Comparison of ENCODE assay signal across 16 cellular contexts in the genomic region with DNA sequence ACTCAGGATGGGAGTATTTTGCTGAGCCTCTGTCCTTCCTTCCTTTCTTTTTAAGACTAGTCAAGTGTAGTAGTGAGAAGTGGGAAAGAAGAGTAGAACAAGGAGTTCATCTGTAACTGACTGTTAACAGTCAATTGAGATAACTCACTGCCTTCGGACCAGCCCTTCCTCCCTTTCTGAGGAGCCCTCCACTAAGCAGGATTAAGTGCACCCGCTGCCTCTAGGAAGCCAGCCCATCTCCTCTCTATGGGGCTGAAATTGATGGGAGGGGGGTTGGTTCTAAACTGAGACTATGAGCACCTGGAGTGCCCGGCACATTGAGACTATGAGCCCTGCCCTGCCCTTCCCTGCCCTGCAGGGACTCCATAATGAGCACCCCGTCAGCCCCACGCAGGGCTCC.
"Had no signal": no experiment of that assay in that cellular context is flagged by ENCODE, and none has a peak within 500 bp of the region (broad histone marks: within the 10 kb centered on the region; RNA-seq: fewer than 3 reads in every experiment).

No MANE protein-coding gene starts in this region.

- H3K9me3 Mint-ChIP-seq: activated CD4-positive, alpha-beta memory T cell treated with anti-CD3 and anti-CD28 coated beads, Interleukin-2, amount 10 ng/mL, durations not matched to agents 7 days and 5 days; activated naive CD8-positive, alpha-beta T cell treated with anti-CD3 and anti-CD28 coated beads for 36 hours; central memory CD8-positive, alpha-beta T cell had no signal

- H3K27me3 ChIP-seq: pancreas had no signal

- H3K27me3 Mint-ChIP-seq: activated naive CD8-positive, alpha-beta T cell treated with anti-CD3 and anti-CD28 coated beads for 36 hours had no signal

- FAIRE-seq: endothelial cell of umbilical vein, pancreas had no signal

- H3K36me3 Mint-ChIP-seq: activated naive CD8-positive, alpha-beta T cell treated with anti-CD3 and anti-CD28 coated beads for 36 hours; brain had no signal

- DNase-seq: activated CD4-positive, alpha-beta memory T cell treated with anti-CD3 and anti-CD28 coated beads, Interleukin-2, amount 10 ng/mL, durations not matched to agents 7 days and 5 days; activated CD4-positive, alpha-beta T cell treated with anti-CD3 and anti-CD28 coated beads for 4 hours; activated gamma-delta T cell; activated naive CD8-positive, alpha-beta T cell treated with anti-CD3 and anti-CD28 coated beads for 36 hours; activated T-cell treated with anti-CD3 and anti-CD28 coated beads, Interleukin-2, amount 50 U/mL, for 48 hours; amygdala; foreskin fibroblast; midbrain; pancreas; stimulated activated CD4-positive, alpha-beta T cell treated with anti-CD3 and anti-CD28 coated beads, Interleukin-1b, Interleukin-23, amount 100 ng/mL, for 48 hours; T-helper 1 cell had no signal

- H3K27ac Mint-ChIP-seq: activated CD4-positive, alpha-beta memory T cell treated with anti-CD3 and anti-CD28 coated beads, Interleukin-2, amount 10 ng/mL, durations not matched to agents 7 days and 5 days; activated naive CD8-positive, alpha-beta T cell treated with anti-CD3 and anti-CD28 coated beads for 36 hours had no signal

- H3K27ac ChIP-seq: coronary artery, pancreas had no signal

- H3K9me3 ChIP-seq: pancreas had no signal

- ATAC-seq: pancreas had no signal

- H3K4me3 ChIP-seq: coronary artery, lung, pancreas had no signal

- H3K4me3 Mint-ChIP-seq: activated CD4-positive, alpha-beta memory T cell treated with anti-CD3 and anti-CD28 coated beads, Interleukin-2, amount 10 ng/mL, durations not matched to agents 7 days and 5 days; activated naive CD8-positive, alpha-beta T cell treated with anti-CD3 and anti-CD28 coated beads for 36 hours; brain; central memory CD8-positive, alpha-beta T cell had no signal

- H3K36me3 ChIP-seq: pancreas had no signal

- H3K4me1 ChIP-seq: pancreas had no signal
